8 cellular contexts compared by ENCODE assay signal in genomic region chr19:10315335-10316214, GRCh38. TPM values are rescaled to one million over a fixed set of nuclear protein-coding genes. Genes with fewer than 3 reads are reported as not detected.
DNase-seq lines count a peak whose midpoint lies in the region; ATAC-seq and TF ChIP-seq lines count a peak whose summit lies in the region.

Gene FDX2 (minus strand): TSS chr19:10316015. CDS start chr19:10315996, 19 bp downstream.

- 1% methylated on average over 40 to 51 of the region's 55 CpGs for WGBS in lower leg skin, 2 donors

- TF ChIP-seq CTCF in GM13977 (IDR thresholded peaks at IDR 0.05; ENCODE audit: extremely low read depth, insufficient read depth, missing control alignments): no peak
- TF ChIP-seq CTCF in dorsolateral prefrontal cortex (IDR thresholded peaks at IDR 0.05 in 54 of 56, conservative IDR thresholded peaks at IDR 0.05 in 2 of 56; ENCODE audit: low read depth in 1 of 56, partially characterized antibody in 56 of 56): peak in 14 of 56 donors; percentile 7 to 42 (median 27)
- TF ChIP-seq CTCF in lower leg skin (IDR thresholded peaks at IDR 0.05): no peak

- in situ Hi-C loops in GM13977 (cut with MboI; ENCODE audit: low pct_unique_long_range_greater_than_20kb, low sequenced_read_pairs, unreplicated experiment): no loop called here

- peak; percentile 97 for DNase-seq in GM13977 (ENCODE audit: low spot score)
- DNase-seq in NCI-H748 treated with DMSO at 0.1 percent for 48 hours (lab: John Stamatoyannopoulos, UW): peak; percentile 61
- peak; percentile 95 for DNase-seq in activated CD4-positive, alpha-beta T cell treated with anti-CD3 and anti-CD28 coated beads, Interleukin-2, amount 50 U/mL, for 48 hours
- DNase-seq in dorsolateral prefrontal cortex: peak; percentile 80 to 93 (median 91)
- DNase-seq in lower leg skin (ENCODE audit: low spot score in 2 of 2): peak; percentile 80 to 98
- peak; percentile 95 for DNase-seq in stimulated activated CD4-positive, alpha-beta T cell treated with anti-CD3 and anti-CD28 coated beads, Interleukin-4, amount 100 ng/mL, for 24 hours

- peak within 1 kb of the TSS in 52 of 59 donors; percentile 12 to 89 (median 68) for H3K27ac ChIP-seq in dorsolateral prefrontal cortex

- H3K4me3 ChIP-seq in dorsolateral prefrontal cortex (peak within 1 kb of the TSS; percentile 63 to 97 (median 90)), lower leg skin (ENCODE audit: low read depth, poor library complexity, severe bottlenecking) (peak within 1 kb of the TSS; percentile 49)

- no peak for TF ChIP-seq POLR2A in lower leg skin (IDR thresholded peaks at IDR 0.05)

- no peaks in the 10 kb centered on the region for H3K27me3 ChIP-seq in dorsolateral prefrontal cortex

- ATAC-seq in HG03442 (IDR thresholded peaks at IDR 0.05; ENCODE audit: unreplicated experiment): peak; percentile 67
- no peak for ATAC-seq in GM18517 (IDR thresholded peaks at IDR 0.05; ENCODE audit: unreplicated experiment)

- intact Hi-C loops in dorsolateral prefrontal cortex (cut with DNase I) (loop anchor here (2.0 to 5.0 kb wide), 2 partner anchors 17 to 67 kb away; partner anchors contain the start of genes RAVER1 (in 2 of the 2) and TYK2 (in 1 of the 2)), lower leg skin (cut with DNase I; ENCODE audit: low total_unique reads) (no loop called here)

RNA-seq across cellular contexts. Expression of gene FDX2, which starts in this region (rescaled TPM):
- total RNA-seq in dorsolateral prefrontal cortex (10 to 100 TPM; 29.3 to 73.6 (median 49.2) TPM), lower leg skin (10 to 100 TPM; 10.3 to 20.7 (median 18.2) TPM)
